ENCODE assay signal across 11 cellular contexts in the genomic region with DNA sequence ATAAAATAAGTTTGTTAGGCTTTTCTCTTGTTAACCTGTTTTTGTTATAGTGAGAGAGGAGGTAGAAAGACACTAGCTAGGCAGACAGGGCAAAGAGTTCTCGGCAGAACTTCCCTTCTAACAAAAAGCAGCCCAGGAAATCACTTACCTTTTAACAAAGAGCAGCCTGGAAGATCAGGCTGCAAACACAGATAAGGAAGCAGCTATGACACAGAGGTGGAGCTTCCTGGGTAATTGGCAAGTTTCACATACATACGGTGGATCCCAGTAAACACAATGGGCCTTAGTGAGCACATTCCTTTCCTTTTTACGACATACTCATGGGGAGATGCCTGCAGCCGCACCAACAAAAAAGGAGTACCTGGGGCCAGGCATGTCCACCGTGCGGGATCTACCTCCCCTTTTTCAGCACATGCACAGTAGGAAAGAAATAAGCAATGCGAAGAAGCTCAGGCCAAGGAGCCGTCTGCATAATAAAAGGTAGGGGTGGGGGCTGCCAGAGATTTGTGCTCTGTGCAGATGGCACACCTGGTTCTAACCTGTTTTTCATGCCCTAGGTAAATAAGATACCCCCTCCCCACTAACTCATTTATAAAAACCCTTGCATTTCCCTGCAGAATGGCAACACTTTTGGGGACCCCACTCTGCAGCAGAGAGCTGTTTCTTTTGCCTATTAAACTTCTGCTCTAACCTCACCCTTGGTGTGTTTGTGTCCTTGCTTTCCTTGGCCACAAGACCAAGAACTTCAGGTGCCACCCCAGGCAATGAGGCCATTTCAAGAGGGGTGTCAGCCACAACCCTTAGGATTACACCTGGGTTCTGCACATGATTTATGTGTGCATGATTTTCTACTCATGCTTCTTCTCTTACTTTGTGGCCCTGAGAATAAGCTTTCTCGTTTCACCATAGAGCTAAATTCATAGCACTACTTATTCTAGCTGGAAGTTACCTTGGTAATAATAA. TPM values are rescaled to one million over a fixed set of nuclear protein-coding genes. Genes with fewer than 3 reads are reported as not detected.
DNase-seq lines count a peak whose midpoint lies in the region; ATAC-seq, FAIRE-seq and TF ChIP-seq lines count a peak whose summit lies in the region.
"Had no signal": no experiment of that assay in that cellular context is flagged by ENCODE, and none has a peak within 500 bp of the region (broad histone marks: within the 10 kb centered on the region; RNA-seq: fewer than 3 reads in every experiment).

No MANE protein-coding gene starts in this region.

- in situ Hi-C loops in K562 (cut with MboI): no loop called here

- no peak overlapping the region for H3K27ac Mint-ChIP-seq in natural killer cell
- H3K27ac Mint-ChIP-seq in activated CD4-positive, alpha-beta T cell treated with anti-CD3 and anti-CD28 coated beads, Interleukin-2, amount 10 ng/mL, durations not matched to agents 24 days and 14 days: no peak overlapping the region
- H3K27ac Mint-ChIP-seq in CD8-positive, alpha-beta memory T cell: no peak overlapping the region

- H3K79me2 ChIP-seq in K562 (ENCODE audit: control insufficient read depth, insufficient read depth, low read length): no peaks in the 10 kb centered on the region

- POLR2A ChIA-PET in K562 (lab: Yijun Ruan, JAX): interaction anchor here (0.6 to 1.2 kb wide), 6 partner anchors 10 to 1744 kb away, joined by 3 to 8 read pairs (median 3); no protein-coding TSS in a partner anchor
- POLR2A ChIA-PET in CD8-positive, alpha-beta memory T cell (lab: Charles Lee): no interaction called here

- no peaks in the 10 kb centered on the region for H3K27me3 ChIP-seq in HUES64 (ENCODE audit: insufficient read depth, low read length)
- H3K27me3 ChIP-seq in K562 (ENCODE audit: control insufficient read depth in 2 of 2, insufficient read depth in 2 of 2, low read length in 2 of 2): peaks cover 10 to 11% of the 10 kb centered on the region in 2 experiments; a peak in 3 of 5 replicates
- no peaks in the 10 kb centered on the region for H3K27me3 ChIP-seq in CD8-positive, alpha-beta memory T cell (ENCODE audit: insufficient read depth, low read length, poor library complexity, severe bottlenecking)

- peak overlapping the region; percentile 46 for H3K4me2 ChIP-seq in K562 (ENCODE audit: insufficient read depth, low read length)

- H4K20me1 ChIP-seq in K562 (replicated peaks; ENCODE audit: control insufficient read depth, insufficient read depth, low read length): no peaks in the 10 kb centered on the region

- no peaks in the 10 kb centered on the region for H3K4me1 Mint-ChIP-seq in natural killer cell
- no peaks in the 10 kb centered on the region for H3K4me1 Mint-ChIP-seq in activated CD4-positive, alpha-beta T cell treated with anti-CD3 and anti-CD28 coated beads, Interleukin-2, amount 10 ng/mL, durations not matched to agents 24 days and 14 days
- no peaks in the 10 kb centered on the region for H3K4me1 Mint-ChIP-seq in CD8-positive, alpha-beta memory T cell

- H3K9ac ChIP-seq in HUES64 (ENCODE audit: low read depth, low read length): peak overlapping the region; percentile 84
- H3K9ac ChIP-seq in K562 (ENCODE audit: insufficient read depth in 1 of 2, low read depth in 2 of 2, low read length in 2 of 2): peak overlapping the region in 1 of 2 experiments; percentile 29; a peak in 1 of 4 replicates

- peaks cover 9% of the 10 kb centered on the region for H3K9me3 ChIP-seq in HUES64 (ENCODE audit: insufficient read depth, low read depth, low read length)
- no peaks in the 10 kb centered on the region for H3K9me3 ChIP-seq in K562 (replicated peaks; ENCODE audit: control insufficient read depth, insufficient read depth, low read depth, low read length)
- H3K9me3 ChIP-seq in CD8-positive, alpha-beta memory T cell (ENCODE audit: low read length): no peaks in the 10 kb centered on the region

- H3K36me3 Mint-ChIP-seq in natural killer cell: no peaks in the 10 kb centered on the region
- H3K36me3 Mint-ChIP-seq in activated CD4-positive, alpha-beta T cell treated with anti-CD3 and anti-CD28 coated beads, Interleukin-2, amount 10 ng/mL, durations not matched to agents 24 days and 14 days (ENCODE audit: low read depth): no peaks in the 10 kb centered on the region
- H3K36me3 Mint-ChIP-seq in CD8-positive, alpha-beta memory T cell: no peaks in the 10 kb centered on the region

- H3K4me3 ChIP-seq in HUES64 (ENCODE audit: low read length): peak overlapping the region; percentile 39
- H3K4me3 ChIP-seq in K562: no peak overlapping the region
- H3K4me3 ChIP-seq in CD8-positive, alpha-beta memory T cell (ENCODE audit: low read length): no peak overlapping the region

- H3K9me1 ChIP-seq in K562 (ENCODE audit: control insufficient read depth, insufficient read depth, low read length): no peaks in the 10 kb centered on the region

- no peak for TF ChIP-seq EP300 in K562 (IDR thresholded peaks at IDR 0.05; ENCODE audit: low read length)

- H3K27ac ChIP-seq in HUES64 (ENCODE audit: low read depth, low read length) (peak overlapping the region; percentile 99), K562 (ENCODE audit: extremely low read depth, low read depth, low read length) (no peak overlapping the region)
- no peak overlapping the region for H3K27ac ChIP-seq in CD8-positive, alpha-beta memory T cell (ENCODE audit: low read depth, low read length)

- intact Hi-C loops in K562 (cut with micrococcal nuclease) (no loop called here), natural killer cell (cut with micrococcal nuclease) (no loop called here)
- intact Hi-C loops in activated CD4-positive, alpha-beta T cell treated with anti-CD3 and anti-CD28 coated beads, Interleukin-2, amount 10 ng/mL, durations not matched to agents 24 days and 14 days (cut with micrococcal nuclease): no loop called here

- TF ChIP-seq RAD21 in K562 (CRISPR knock-in tag; conservative IDR thresholded peaks at IDR 0.05 in 1 of 2, IDR thresholded peaks at IDR 0.05 in 1 of 2): no peak

- no peaks in the 10 kb centered on the region for H3K9me3 Mint-ChIP-seq in natural killer cell
- no peaks in the 10 kb centered on the region for H3K9me3 Mint-ChIP-seq in activated CD4-positive, alpha-beta T cell treated with anti-CD3 and anti-CD28 coated beads, Interleukin-2, amount 10 ng/mL, durations not matched to agents 24 days and 14 days
- peaks cover 0 to 2% (median 0%) of the 10 kb centered on the region in 5 donors for H3K9me3 Mint-ChIP-seq in CD8-positive, alpha-beta memory T cell

- BruUV-seq in K562 (replicated peaks; lab: Mats Ljungman, UMichigan): no TSS peak

- H3K4me1 ChIP-seq in HUES64 (ENCODE audit: insufficient read depth, low read length): peaks cover 74% of the 10 kb centered on the region
- no peaks in the 10 kb centered on the region; a peak in 3 of 5 replicates for H3K4me1 ChIP-seq in K562 (replicated peaks in 1 of 2; ENCODE audit: control insufficient read depth in 2 of 2, insufficient read depth in 2 of 2, low read length in 2 of 2)
- H3K4me1 ChIP-seq in CD8-positive, alpha-beta memory T cell (ENCODE audit: insufficient read depth, low read length): no peaks in the 10 kb centered on the region

- peak overlapping the region; percentile 81 for H2AFZ ChIP-seq in K562 (ENCODE audit: low read depth, low read length)

- peaks cover 5 to 21% of the 10 kb centered on the region in 2 donors for H3K27me3 Mint-ChIP-seq in natural killer cell (ENCODE audit: low read depth in 2 of 2)
- peaks cover 25% of the 10 kb centered on the region for H3K27me3 Mint-ChIP-seq in activated CD4-positive, alpha-beta T cell treated with anti-CD3 and anti-CD28 coated beads, Interleukin-2, amount 10 ng/mL, durations not matched to agents 24 days and 14 days
- H3K27me3 Mint-ChIP-seq in CD8-positive, alpha-beta memory T cell: peaks cover 10 to 31% of the 10 kb centered on the region in 2 donors

- DNase-seq in K562 (ENCODE audit: extremely low read depth in 1 of 4, low spot score in 3 of 4) (peak in 2 of 4 experiments; percentile 47 to 65), iPS-NIHi7 (ENCODE audit: extremely low spot score) (peak; percentile 57), natural killer cell (no peak), NCI-H2081 treated with DMSO at 0.1 percent for 48 hours (lab: John Stamatoyannopoulos, UW) (no peak)
- DNase-seq in activated CD4-positive, alpha-beta T cell treated with anti-CD3 and anti-CD28 coated beads, Interleukin-2, amount 10 ng/mL, durations not matched to agents 24 days and 14 days: no peak
- no peak for DNase-seq in CD8-positive, alpha-beta memory T cell
- DNase-seq: activated T-cell treated with anti-CD3 and anti-CD28 coated beads, Interleukin-2, amount 50 U/mL, for 48 hours; cortex of kidney; left ventricle myocardium superior; NCI-H1417 treated with DMSO at 0.1 percent for 48 hours had no signal

- H3K4me3 Mint-ChIP-seq in natural killer cell: no peak overlapping the region
- no peak overlapping the region for H3K4me3 Mint-ChIP-seq in activated CD4-positive, alpha-beta T cell treated with anti-CD3 and anti-CD28 coated beads, Interleukin-2, amount 10 ng/mL, durations not matched to agents 24 days and 14 days
- H3K4me3 Mint-ChIP-seq in CD8-positive, alpha-beta memory T cell: no peak overlapping the region

- peak; percentile 73 for FAIRE-seq in K562 (lab: Jason Lieb, UNC)

- ATAC-seq in K562 (peak; percentile 93), natural killer cell (no peak)
- ATAC-seq: left ventricle myocardium superior had no signal

- CTCF ChIA-PET in K562 (lab: Yijun Ruan, JAX; ENCODE audit: low intra/inter-chr PET ratio): no interaction called here
- CTCF ChIA-PET in CD8-positive, alpha-beta memory T cell (lab: Charles Lee): no interaction called here

- TF ChIP-seq CTCF in K562 (IDR thresholded peaks at IDR 0.05 in 2 of 3, conservative IDR thresholded peaks at IDR 0.05 in 1 of 3; ENCODE audit: insufficient read depth in 2 of 3, low read depth in 1 of 3, low read length in 3 of 3) (no peak), natural killer cell (IDR thresholded peaks at IDR 0.05) (no peak)

- 25% methylated on average over 9 of the region's 9 CpGs for WGBS in HUES64
- WGBS in K562 (ENCODE audit: insufficient coverage, low coverage, missing lambda C conversion rate): 17% methylated on average over 9 of the region's 9 CpGs

- H3K36me3 ChIP-seq in HUES64 (ENCODE audit: insufficient read depth, low read length) (0 out of 2 replicates have a peak, but pooled peaks cover 10% of the 10 kb centered on the region), K562 (ENCODE audit: control insufficient read depth, insufficient read depth, low read length) (no peaks in the 10 kb centered on the region)
- H3K36me3 ChIP-seq in CD8-positive, alpha-beta memory T cell (ENCODE audit: insufficient read depth, low read length): no peaks in the 10 kb centered on the region

- TF ChIP-seq POLR2A in K562 (conservative IDR thresholded peaks at IDR 0.05): no peak

RNA-seq across cellular contexts. Expression of a gene that starts 26.5 kb away (rescaled TPM):
- 279 TPM for polyA plus RNA-seq in HUES64 (2013, experiment 1 of 2)
- polyA plus RNA-seq in HUES64 (2013, experiment 2 of 2): 299 TPM
- total RNA-seq in K562 (2011; cell fraction: chromatin; rRNA removed; ENCODE audit: low replicate concordance): 56.9 and 127 TPM in 2 replicates
- 54.5 and 66.7 TPM in 2 replicates for total RNA-seq in K562 (2011; cell fraction: nucleolus; rRNA removed)
- total RNA-seq in K562 (2011; cell fraction: nucleoplasm; rRNA removed): 86.7 and 146 TPM in 2 replicates
- total RNA-seq in K562 (2014; rRNA removed) (191 and 222 TPM in 2 replicates), K562 (2014; rRNA removed; fragmentation: Illumina TruSeq; extraction: Trizol) (362 and 370 TPM in 2 replicates), K562 (2015; rRNA removed; fragmentation: Illumina TruSeq; extraction: Trizol) (267 and 277 TPM in 2 replicates), K562 (2021) (215 and 248 TPM in 2 replicates), natural killer cell (10 to 100 TPM; 62.0 to 85.3 (median 71.3) TPM)
- polyA plus RNA-seq in K562 (2011; rRNA removed) (405 and 439 TPM in 2 replicates), K562 (2014; fragmentation: Illumina TruSeq; extraction: Trizol) (244 and 284 TPM in 2 replicates), K562 (2014; fragmentation: Nextera tagmentation; extraction: Ambion mirVana) (1,000 to 10,000 TPM; 1,119 to 1,225 TPM), K562 (2014; rRNA removed) (283 and 284 TPM in 2 replicates)
- polyA plus RNA-seq in K562 (2011; cell fraction: cytosol; rRNA removed): 122 and 268 TPM in 2 replicates
- polyA plus RNA-seq in K562 (2011; cell fraction: nucleus; rRNA removed): 59.4 and 132 TPM in 2 replicates
- polyA plus RNA-seq in K562 (2012): 213 and 266 TPM in 2 replicates
- polyA minus RNA-seq in K562 (2011; rRNA and poly(A)+ RNA removed): 240 and 259 TPM in 2 replicates
- polyA minus RNA-seq in K562 (2011; cell fraction: cytosol; rRNA and poly(A)+ RNA removed): 89.5 and 90.5 TPM in 2 replicates
- polyA minus RNA-seq in K562 (2011; cell fraction: nucleus; rRNA and poly(A)+ RNA removed): 51.8 and 115 TPM in 2 replicates
- 195 and 208 TPM in 2 replicates for total RNA-seq in activated CD4-positive, alpha-beta T cell treated with anti-CD3 and anti-CD28 coated beads, Interleukin-2, amount 10 ng/mL, durations not matched to agents 24 days and 14 days
- 100 to 1,000 TPM; 182 to 191 TPM for total RNA-seq in CD8-positive, alpha-beta memory T cell
- polyA plus RNA-seq in CD8-positive, alpha-beta memory T cell: 241 TPM

RNA-seq across cellular contexts. Expression of a gene that starts 27.0 kb away (rescaled TPM):
- 4.7 TPM for polyA plus RNA-seq in HUES64 (2013, experiment 1 of 2)
- 5.1 TPM for polyA plus RNA-seq in HUES64 (2013, experiment 2 of 2)
- 42.1 and 65.6 TPM in 2 replicates for total RNA-seq in K562 (2011; cell fraction: chromatin; rRNA removed; ENCODE audit: low replicate concordance)
- 22.7 and 30.9 TPM in 2 replicates for total RNA-seq in K562 (2011; cell fraction: nucleolus; rRNA removed)
- 32.0 and 35.1 TPM in 2 replicates for total RNA-seq in K562 (2011; cell fraction: nucleoplasm; rRNA removed)
- total RNA-seq in K562 (2014; rRNA removed): 6.4 and 6.8 TPM in 2 replicates
- total RNA-seq in K562 (2014; rRNA removed; fragmentation: Illumina TruSeq; extraction: Trizol): 5.9 TPM in 2 replicates
- total RNA-seq in K562 (2015; rRNA removed; fragmentation: Illumina TruSeq; extraction: Trizol): 5.3 and 5.7 TPM in 2 replicates
- 6.2 and 7.4 TPM in 2 replicates for total RNA-seq in K562 (2021)
- polyA plus RNA-seq in K562 (2011; rRNA removed): 4.6 and 5.5 TPM in 2 replicates
- 2.1 and 2.3 TPM in 2 replicates for polyA plus RNA-seq in K562 (2011; cell fraction: cytosol; rRNA removed)
- polyA plus RNA-seq in K562 (2011; cell fraction: nucleus; rRNA removed): 9.5 and 11.1 TPM in 2 replicates
- polyA plus RNA-seq in K562 (2012): 2.4 and 3.3 TPM in 2 replicates
- 2.7 and 3.4 TPM in 2 replicates for polyA plus RNA-seq in K562 (2014; fragmentation: Illumina TruSeq; extraction: Trizol)
- polyA plus RNA-seq in K562 (2014; fragmentation: Nextera tagmentation; extraction: Ambion mirVana): 1 to 10 TPM; 1.4 to 1.5 TPM
- polyA plus RNA-seq in K562 (2014; rRNA removed): 1.6 and 3.0 TPM in 2 replicates
- polyA minus RNA-seq in K562 (2011; rRNA and poly(A)+ RNA removed): 19.7 and 24.2 TPM in 2 replicates
- 3.4 and 3.5 TPM in 2 replicates for polyA minus RNA-seq in K562 (2011; cell fraction: cytosol; rRNA and poly(A)+ RNA removed)
- 29.9 and 50.8 TPM in 2 replicates for polyA minus RNA-seq in K562 (2011; cell fraction: nucleus; rRNA and poly(A)+ RNA removed)
- 10 to 100 TPM; 22.0 to 23.7 (median 22.9) TPM for total RNA-seq in natural killer cell
- 6.0 and 8.9 TPM in 2 replicates for total RNA-seq in activated CD4-positive, alpha-beta T cell treated with anti-CD3 and anti-CD28 coated beads, Interleukin-2, amount 10 ng/mL, durations not matched to agents 24 days and 14 days
- 1 to 10 TPM; 7.2 to 7.9 TPM for total RNA-seq in CD8-positive, alpha-beta memory T cell
- polyA plus RNA-seq in CD8-positive, alpha-beta memory T cell: 5.9 TPM
